ENCODE assay signal across 17 cellular contexts in the genomic region with DNA sequence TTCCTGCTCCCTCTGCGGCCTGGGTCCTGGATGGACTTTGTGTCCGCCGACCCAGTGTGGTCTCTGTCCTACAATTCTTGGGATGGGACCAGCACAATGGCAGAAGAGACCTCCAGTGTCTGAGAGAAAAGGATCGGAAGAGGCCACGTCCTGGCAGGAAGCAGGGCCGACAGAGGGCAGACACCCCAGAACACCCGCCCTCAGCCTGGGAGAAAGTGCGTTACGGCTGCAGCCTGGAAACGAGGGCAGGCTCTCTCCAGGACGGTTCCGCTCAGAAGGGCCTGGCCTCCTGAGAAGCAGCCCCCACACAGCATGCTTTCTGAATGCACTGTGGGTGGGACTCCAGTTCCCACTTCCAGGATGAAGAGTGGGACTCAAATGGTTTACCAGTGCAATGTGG. TPM values are rescaled to one million over a fixed set of nuclear protein-coding genes. Genes with fewer than 3 reads are reported as not detected.
DNase-seq lines count a peak whose midpoint lies in the region; ATAC-seq and TF ChIP-seq lines count a peak whose summit lies in the region.
"Had no signal": no experiment of that assay in that cellular context is flagged by ENCODE, and none has a peak within 500 bp of the region (broad histone marks: within the 10 kb centered on the region; RNA-seq: fewer than 3 reads in every experiment).

No MANE protein-coding gene starts in this region.

- no peak for ATAC-seq in activated naive CD4-positive, alpha-beta T cell treated with anti-CD3 and anti-CD28 coated beads, Interleukin-2, amount 50 U/mL, for 72 hours
- ATAC-seq in heart right ventricle (peak in 6 of 8 donors; percentile 8 to 50 (median 26)), upper lobe of left lung (ENCODE audit: low FRiP score in 2 of 2) (no peak), GM19328 (IDR thresholded peaks at IDR 0.05; ENCODE audit: unreplicated experiment) (no peak)
- no peak for ATAC-seq in natural killer cell treated with Interleukin-12 subunit alpha and Interleukin-12 subunit beta and Interleukin-15 and Interleukin-18, amount 100 ng/mL, for 72 hours

- intact Hi-C loops in heart right ventricle (cut with DNase I) = loop anchor here in 5 of 10 donors (5.0 to 10.0 kb wide), 6 partner anchors 61 to 376 kb away; no protein-coding TSS in a partner anchor

- H3K4me1 Mint-ChIP-seq in natural killer cell treated with Interleukin-12 subunit alpha and Interleukin-12 subunit beta and Interleukin-15 and Interleukin-18, amount 100 ng/mL, for 72 hours (ENCODE audit: low read depth in 2 of 2) = peaks cover 0 to 10% of the 10 kb centered on the region in 2 donors

- TF ChIP-seq POLR2A in upper lobe of left lung (IDR thresholded peaks at IDR 0.05) = no peak

- H3K27ac ChIP-seq in heart right ventricle (peak overlapping the region; percentile 59 to 93 (median 78)), parathyroid adenoma (peak overlapping the region; percentile 51), upper lobe of left lung (peak overlapping the region; percentile 6 to 88 (median 62))

- peak in 4 of 9 donors; percentile 5 to 18 (median 14) for TF ChIP-seq CTCF in heart right ventricle (IDR thresholded peaks at IDR 0.05)
- no peak for TF ChIP-seq CTCF in parathyroid adenoma (IDR thresholded peaks at IDR 0.05)
- TF ChIP-seq CTCF in upper lobe of left lung (IDR thresholded peaks at IDR 0.05) = no peak

- no peak overlapping the region for H3K4me3 Mint-ChIP-seq in natural killer cell treated with Interleukin-12 subunit alpha and Interleukin-12 subunit beta and Interleukin-15 and Interleukin-18, amount 100 ng/mL, for 72 hours
- H3K4me3 Mint-ChIP-seq: CD8-positive, alpha-beta memory T cell had no signal

- H3K36me3 Mint-ChIP-seq in activated naive CD4-positive, alpha-beta T cell treated with anti-CD3 and anti-CD28 coated beads, Interleukin-2, amount 50 U/mL, for 72 hours = no peaks in the 10 kb centered on the region
- no peaks in the 10 kb centered on the region for H3K36me3 Mint-ChIP-seq in natural killer cell treated with Interleukin-12 subunit alpha and Interleukin-12 subunit beta and Interleukin-15 and Interleukin-18, amount 100 ng/mL, for 72 hours

- H3K27me3 Mint-ChIP-seq in natural killer cell treated with Interleukin-12 subunit alpha and Interleukin-12 subunit beta and Interleukin-15 and Interleukin-18, amount 100 ng/mL, for 72 hours = no peaks in the 10 kb centered on the region

- H3K9me3 ChIP-seq in heart right ventricle (no peaks in the 10 kb centered on the region), parathyroid adenoma (ENCODE audit: control insufficient read depth, low read length) (no peaks in the 10 kb centered on the region), upper lobe of left lung (no peaks in the 10 kb centered on the region)

- no peak for TF ChIP-seq EP300 in upper lobe of left lung (IDR thresholded peaks at IDR 0.05)

- no peak for DNase-seq in activated naive CD4-positive, alpha-beta T cell treated with anti-CD3 and anti-CD28 coated beads, Interleukin-2, amount 50 U/mL, for 72 hours (ENCODE audit: low spot score in 2 of 2)
- no peak for DNase-seq in activated naive CD4-positive, alpha-beta T cell (lab: John Stamatoyannopoulos, UW)
- peak in 1 of 2 donors; percentile 31 for DNase-seq in heart right ventricle
- no peak for DNase-seq in upper lobe of left lung
- DNase-seq in HK-2 (ENCODE audit: unreplicated experiment) = no peak
- no peak for DNase-seq in natural killer cell treated with Interleukin-12 subunit alpha and Interleukin-12 subunit beta and Interleukin-15 and Interleukin-18, amount 100 ng/mL, for 72 hours (ENCODE audit: low spot score)
- DNase-seq: activated CD4-positive, alpha-beta T cell treated with anti-CD3 and anti-CD28 coated beads, Interleukin-2, amount 50 U/mL, for 4 hours; CD8-positive, alpha-beta memory T cell; GDM1; Karpas-422; NCI-H1694 treated with DMSO at 0.1 percent for 48 hours; NCI-H82; stimulated activated CD4-positive, alpha-beta T cell treated with anti-CD3 and anti-CD28 coated beads, Interleukin-4, amount 100 ng/mL, for 4 hours; stimulated activated naive CD4-positive, alpha-beta T cell had no signal

- no peak overlapping the region for H3K4me3 ChIP-seq in heart right ventricle
- H3K4me3 ChIP-seq in parathyroid adenoma (ENCODE audit: low read depth, low read length) = no peak overlapping the region
- no peak overlapping the region for H3K4me3 ChIP-seq in upper lobe of left lung

- H3K9me3 Mint-ChIP-seq in activated naive CD4-positive, alpha-beta T cell treated with anti-CD3 and anti-CD28 coated beads, Interleukin-2, amount 50 U/mL, for 72 hours = no peaks in the 10 kb centered on the region
- no peaks in the 10 kb centered on the region for H3K9me3 Mint-ChIP-seq in natural killer cell treated with Interleukin-12 subunit alpha and Interleukin-12 subunit beta and Interleukin-15 and Interleukin-18, amount 100 ng/mL, for 72 hours
- H3K9me3 Mint-ChIP-seq: activated T-helper 2 cell treated with anti-CD3 and anti-CD28 coated beads, Interferon-gamma antibody, Interleukin-2, Interleukin-4, amounts not matched to agents 10 μg/mL and 5 μg/mL and 100 μg/mL, durations not matched to agents 14 hours and 24 hours and 36 hours had no signal

- H3K4me1 ChIP-seq in heart right ventricle (peaks cover 22 to 86% (median 67%) of the 10 kb centered on the region in 9 donors), parathyroid adenoma (no peaks in the 10 kb centered on the region), upper lobe of left lung (peaks cover 17 to 28% (median 20%) of the 10 kb centered on the region in 4 donors)

- no peaks in the 10 kb centered on the region for H3K27me3 ChIP-seq in heart right ventricle
- H3K27me3 ChIP-seq in parathyroid adenoma (ENCODE audit: control insufficient read depth, insufficient read depth, low read length) = no peaks in the 10 kb centered on the region
- H3K27me3 ChIP-seq in upper lobe of left lung = no peaks in the 10 kb centered on the region

- peak overlapping the region; percentile 32 to 73 for H3K27ac Mint-ChIP-seq in activated naive CD4-positive, alpha-beta T cell treated with anti-CD3 and anti-CD28 coated beads, Interleukin-2, amount 50 U/mL, for 72 hours
- H3K27ac Mint-ChIP-seq in natural killer cell treated with Interleukin-12 subunit alpha and Interleukin-12 subunit beta and Interleukin-15 and Interleukin-18, amount 100 ng/mL, for 72 hours = no peak overlapping the region
- H3K27ac Mint-ChIP-seq: activated T-helper 2 cell treated with anti-CD3 and anti-CD28 coated beads, Interferon-gamma antibody, Interleukin-2, Interleukin-4, amounts not matched to agents 10 μg/mL and 5 μg/mL and 100 μg/mL, durations not matched to agents 14 hours and 24 hours and 36 hours had no signal

- H3K9ac ChIP-seq in parathyroid adenoma = no peak overlapping the region

- no peaks in the 10 kb centered on the region for H3K79me2 ChIP-seq in parathyroid adenoma

- H3K36me3 ChIP-seq in heart right ventricle (peaks cover 0 to 64% (median 37%) of the 10 kb centered on the region in 9 donors), parathyroid adenoma (ENCODE audit: control insufficient read depth, insufficient read depth, low read length) (no peaks in the 10 kb centered on the region), upper lobe of left lung (peaks cover 29 to 55% (median 51%) of the 10 kb centered on the region in 4 donors)

- H2AFZ ChIP-seq in parathyroid adenoma = no peak overlapping the region

- H3K4me2 ChIP-seq in parathyroid adenoma (ENCODE audit: low read length) = no peak overlapping the region

- 38% methylated on average over 12 of the region's 12 CpGs for WGBS in heart right ventricle, 2 donors
- WGBS in upper lobe of left lung, 2 donors = 66 to 69% methylated on average over 5 to 12 of the region's 12 CpGs

RNA-seq across cellular contexts. Expression of gene SLC45A1, which starts 35.5 kb away (rescaled TPM):
- under 1 TPM; 0.20 to 0.43 TPM for total RNA-seq in activated naive CD4-positive, alpha-beta T cell treated with anti-CD3 and anti-CD28 coated beads, Interleukin-2, amount 50 U/mL, for 72 hours
- 1 to 10 TPM in 7 of 10 donors, under 1 TPM in 3; 0.53 to 2.7 (median 1.5) TPM for total RNA-seq in heart right ventricle
- polyA plus RNA-seq in heart right ventricle = 1 to 10 TPM; 3.2 to 4.1 TPM
- total RNA-seq in upper lobe of left lung = 1 to 10 TPM in 2 of 6 donors, under 1 TPM in 2, not detected in 2; 0.91 to 1.4 (median 1.0) TPM
- total RNA-seq in natural killer cell treated with Interleukin-12 subunit alpha and Interleukin-12 subunit beta and Interleukin-15 and Interleukin-18, amount 100 ng/mL, for 72 hours = under 1 TPM; 0.22 to 0.26 TPM

Comparison
In these comparisons a context has a peak if more than half of its experiments do, and no peak if none do; other contexts are left out.
1. ATAC-seq: peak in heart right ventricle (6 of 8); none in activated naive CD4-positive, alpha-beta T cell treated with anti-CD3 and anti-CD28 coated beads, Interleukin-2, amount 50 U/mL, for 72 hours (0 of 2), upper lobe of left lung (0 of 2), natural killer cell treated with Interleukin-12 subunit alpha and Interleukin-12 subunit beta and Interleukin-15 and Interleukin-18, amount 100 ng/mL, for 72 hours (0 of 2) and GM19328 (single experiment).
2. H3K27ac Mint-ChIP-seq: peak in activated naive CD4-positive, alpha-beta T cell treated with anti-CD3 and anti-CD28 coated beads, Interleukin-2, amount 50 U/mL, for 72 hours (2 of 2); none in natural killer cell treated with Interleukin-12 subunit alpha and Interleukin-12 subunit beta and Interleukin-15 and Interleukin-18, amount 100 ng/mL, for 72 hours (0 of 2).
3. Peak in every context shown above with its lines, with median percentiles within 50 percentile points of each other: H3K27ac ChIP-seq.